ENCODE assay signal across 1 cellular context in genomic region chr11:15651033-15651432, GRCh38.
TF ChIP-seq lines count a peak whose summit lies in the region.

No MANE protein-coding gene starts in this region.

TF ChIP-seq in liver, 16 proteins besides CTCF, POLR2A, EP300 and RAD21 (continued from another document):
- TF ChIP-seq ZBTB33 (IDR thresholded peaks at IDR 0.05) (no peak), NR2F2 (IDR thresholded peaks at IDR 0.05) (no peak), MAX (IDR thresholded peaks at IDR 0.05) (no peak), HNF4G (IDR thresholded peaks at IDR 0.05) (no peak), EGR1 (IDR thresholded peaks at IDR 0.05; ENCODE audit: low read depth in 2 of 2) (no peak), FOXA1 (IDR thresholded peaks at IDR 0.05) (no peak)
